Comparison of ENCODE assay signal across 8 cellular contexts in the genomic region with DNA sequence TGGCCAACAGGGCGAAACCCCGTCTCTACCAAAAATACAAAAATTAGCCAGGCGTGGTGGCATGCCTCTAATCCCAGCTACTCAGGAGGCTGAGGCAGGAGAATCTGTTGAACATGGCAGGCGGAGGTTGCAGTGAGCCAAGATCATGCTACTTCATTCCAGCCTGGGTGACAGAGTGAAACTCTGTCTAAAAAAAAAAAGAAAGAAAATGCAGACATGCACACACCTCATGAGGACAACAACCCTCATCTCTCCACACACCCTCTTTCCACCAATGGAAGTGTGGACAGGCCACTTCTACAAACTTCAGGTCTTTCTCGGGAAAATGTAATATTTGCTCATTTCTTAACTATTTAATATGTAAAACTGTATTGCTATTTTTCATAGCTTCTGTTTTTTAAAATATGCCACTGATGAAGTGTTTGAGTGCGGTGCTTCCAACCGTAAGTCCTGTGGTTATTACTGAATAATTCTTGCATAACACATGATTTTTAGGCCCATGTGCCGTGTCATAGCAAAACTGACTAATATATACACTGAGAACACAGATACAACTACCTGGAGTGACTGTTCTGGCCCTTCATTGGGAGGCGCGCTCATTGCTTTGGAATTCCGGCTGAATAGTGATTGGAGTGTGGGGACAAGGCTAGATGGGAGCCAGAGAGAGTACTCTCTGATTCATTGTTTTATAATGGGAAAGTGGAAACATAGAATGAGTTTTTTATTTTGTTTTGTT.
A peak's percentile ranks its signal among the peaks of the same experiment; 100 is the strongest.
DNase-seq lines count a peak whose midpoint lies in the region; ATAC-seq and TF ChIP-seq lines count a peak whose summit lies in the region.

No MANE protein-coding gene starts in this region.

- no peak overlapping the region for H3K4me3 ChIP-seq in GM12865 (ENCODE audit: low read depth, low read length)

- ATAC-seq in GM21825 (IDR thresholded peaks at IDR 0.05; ENCODE audit: unreplicated experiment), result peak; percentile 95

- DNase-seq in GM12865 (ENCODE audit: low read depth), result peak; percentile 80
- DNase-seq in HS-27A (ENCODE audit: low read depth), result peak; percentile 50
- peak; percentile 83 for DNase-seq in iris pigment epithelial cell (ENCODE audit: low read depth)
- DNase-seq in NCI-H1694 treated with DMSO at 0.1 percent for 48 hours (lab: John Stamatoyannopoulos, UW), result no peak
- DNase-seq in SHP77 (lab: John Stamatoyannopoulos, UW), result no peak
- no peak for DNase-seq in effector CD8-positive, alpha-beta T cell (lab: John Stamatoyannopoulos, UW)
- DNase-seq in activated CD8-positive, alpha-beta memory T cell treated with anti-CD3 and anti-CD28 coated beads for 24 hours, result no peak

- no peak for TF ChIP-seq CTCF in GM12865 (IDR thresholded peaks at IDR 0.05; ENCODE audit: insufficient read depth, low read depth, low read length, missing control alignments)

Comparison
In these comparisons a context has a peak if more than half of its experiments do, and no peak if none do; other contexts are left out.
1. DNase-seq: peak in GM12865 (single experiment), HS-27A (single experiment) and iris pigment epithelial cell (single experiment); none in NCI-H1694 treated with DMSO at 0.1 percent for 48 hours (single experiment), SHP77 (0 of 2), effector CD8-positive, alpha-beta T cell (single experiment) and activated CD8-positive, alpha-beta memory T cell treated with anti-CD3 and anti-CD28 coated beads for 24 hours (single experiment).